Comparison of ENCODE assay signal across 8 cellular contexts in the genomic region with DNA sequence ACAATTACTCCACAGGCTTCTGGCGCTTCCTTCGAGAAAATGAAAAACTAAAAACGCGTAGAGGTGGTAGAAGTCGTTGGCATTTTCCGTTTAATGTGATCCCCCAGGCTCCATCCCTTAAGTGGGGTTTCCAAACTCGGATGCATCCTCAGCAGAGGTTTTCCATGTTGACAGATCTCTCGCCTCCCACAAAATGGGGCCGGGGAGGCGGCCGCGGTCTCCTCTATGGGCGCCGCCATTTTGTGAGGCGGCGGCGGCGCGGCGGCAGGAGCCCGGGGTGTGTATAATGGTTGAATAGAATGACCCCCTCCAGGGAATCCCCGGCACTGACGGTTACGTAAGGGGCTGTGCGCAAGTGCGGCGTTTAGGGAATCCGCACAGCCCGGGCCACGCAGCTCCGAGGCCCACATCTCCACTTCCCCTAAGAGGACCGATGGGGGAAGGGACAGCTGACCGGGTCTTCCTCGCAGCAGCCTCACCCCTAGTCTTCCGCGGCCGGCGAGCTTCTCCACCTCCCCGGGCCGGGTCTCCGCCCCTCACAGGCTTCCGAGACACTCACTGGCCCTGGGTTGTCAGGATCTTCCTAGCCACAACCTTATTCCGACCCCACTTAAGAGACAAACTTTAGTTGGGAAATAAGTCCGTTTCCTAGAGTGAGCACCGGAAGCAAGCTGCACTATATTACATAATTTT. TPM values are rescaled to one million over a fixed set of nuclear protein-coding genes. Genes with fewer than 3 reads are reported as not detected.
DNase-seq lines count a peak whose midpoint lies in the region; ATAC-seq and TF ChIP-seq lines count a peak whose summit lies in the region.

No MANE protein-coding gene starts in this region.

- no peaks in the 10 kb centered on the region for H3K36me3 ChIP-seq in CD4-positive, CD25-positive, alpha-beta regulatory T cell (ENCODE audit: control insufficient read depth, insufficient read depth, low read length)
- H3K36me3 ChIP-seq in liver (ENCODE audit: control insufficient read depth in 4 of 4, insufficient read depth in 3 of 4, low read depth in 1 of 4, low read length in 3 of 4) = no peaks in the 10 kb centered on the region

- WGBS in liver = under 1% methylated on average over 45 of the region's 45 CpGs

- peaks cover 2% of the 10 kb centered on the region for H3K36me3 Mint-ChIP-seq in CD4-positive, CD25-positive, alpha-beta regulatory T cell

- peak overlapping the region; percentile 91 to 98 for H3K9ac ChIP-seq in liver (ENCODE audit: low read depth in 1 of 2, low read length in 2 of 2)

- ATAC-seq in CD4-positive, CD25-positive, alpha-beta regulatory T cell (ENCODE audit: low read depth in 2 of 2) = peak; percentile 33 to 35
- peak; percentile 47 for ATAC-seq in GM19438 (IDR thresholded peaks at IDR 0.05; ENCODE audit: low read depth, unreplicated experiment)
- peak; percentile 46 for ATAC-seq in HG03571 (IDR thresholded peaks at IDR 0.05; ENCODE audit: unreplicated experiment)

- no peak for TF ChIP-seq CTCF in liver (IDR thresholded peaks at IDR 0.05; ENCODE audit: low read depth, low read length, missing input control)

- TF ChIP-seq RAD21 in liver (IDR thresholded peaks at IDR 0.05) = peak; percentile 7 to 17

- H3K9me3 Mint-ChIP-seq in CD4-positive, CD25-positive, alpha-beta regulatory T cell = no peaks in the 10 kb centered on the region

- no peaks in the 10 kb centered on the region for H3K27me3 ChIP-seq in CD4-positive, CD25-positive, alpha-beta regulatory T cell (ENCODE audit: control insufficient read depth, insufficient read depth, low read length)
- H3K27me3 ChIP-seq in liver (ENCODE audit: control insufficient read depth in 4 of 4, insufficient read depth in 4 of 4, low read length in 3 of 4) = no peaks in the 10 kb centered on the region

- no peaks in the 10 kb centered on the region for H3K9me3 ChIP-seq in CD4-positive, CD25-positive, alpha-beta regulatory T cell (ENCODE audit: control insufficient read depth in 2 of 2, low read length in 2 of 2)
- no peaks in the 10 kb centered on the region for H3K9me3 ChIP-seq in liver (ENCODE audit: control insufficient read depth in 4 of 4, low read length in 3 of 4)

- H3K27ac Mint-ChIP-seq in CD4-positive, CD25-positive, alpha-beta regulatory T cell = peak overlapping the region; percentile 84 to 99 (median 99)

- peaks cover 9 to 39% (median 30%) of the 10 kb centered on the region in 4 donors for H3K4me1 Mint-ChIP-seq in CD4-positive, CD25-positive, alpha-beta regulatory T cell

- peak overlapping the region; percentile 90 to 100 (median 98) for H3K4me3 Mint-ChIP-seq in CD4-positive, CD25-positive, alpha-beta regulatory T cell

- peak; percentile 84 to 92 (median 85) for DNase-seq in CD4-positive, CD25-positive, alpha-beta regulatory T cell
- DNase-seq in NCI-H774 (lab: John Stamatoyannopoulos, UW) (peak; percentile 95), dermis microvascular lymphatic vessel endothelial cell (ENCODE audit: low read depth in 2 of 2) (peak; percentile 95 to 97)
- DNase-seq in activated CD4-positive, alpha-beta T cell treated with anti-CD3 and anti-CD28 coated beads, Interleukin-2, amount 50 U/mL, for 48 hours = peak; percentile 85 to 89
- peak; percentile 85 for DNase-seq in stimulated activated CD4-positive, alpha-beta T cell treated with anti-CD3 and anti-CD28 coated beads, Interleukin-4, amount 100 ng/mL, for 1 hour

- peak overlapping the region; percentile 99 for H3K4me3 ChIP-seq in CD4-positive, CD25-positive, alpha-beta regulatory T cell (ENCODE audit: low read depth, low read length)
- H3K4me3 ChIP-seq in liver (ENCODE audit: low read depth in 1 of 3, low read length in 3 of 3) = peak overlapping the region; percentile 91 to 97 (median 95)

- H3K27me3 Mint-ChIP-seq in CD4-positive, CD25-positive, alpha-beta regulatory T cell = no peaks in the 10 kb centered on the region

- peaks cover 46% of the 10 kb centered on the region for H3K4me1 ChIP-seq in CD4-positive, CD25-positive, alpha-beta regulatory T cell (ENCODE audit: control insufficient read depth, insufficient read depth, low read length, poor library complexity, severe bottlenecking)
- H3K4me1 ChIP-seq in liver (ENCODE audit: control insufficient read depth in 4 of 4, insufficient read depth in 4 of 4, low read length in 3 of 4) = peaks cover 3 to 41% (median 20%) of the 10 kb centered on the region in 4 donors

- H3K27ac ChIP-seq in CD4-positive, CD25-positive, alpha-beta regulatory T cell (ENCODE audit: insufficient read depth, low read length, poor library complexity, severe bottlenecking) = peak overlapping the region; percentile 99
- H3K27ac ChIP-seq in liver (ENCODE audit: low read depth in 1 of 2, low read length in 2 of 2) = peak overlapping the region; percentile 94 to 98

TF ChIP-seq in liver, 16 proteins besides CTCF, POLR2A, EP300 and RAD21:
- TF ChIP-seq MAX (IDR thresholded peaks at IDR 0.05) = peak; percentile 88
- TF ChIP-seq YY1 (IDR thresholded peaks at IDR 0.05) = peak; percentile 100
- TF ChIP-seq EGR1 (IDR thresholded peaks at IDR 0.05; ENCODE audit: low read depth in 2 of 2) = peak; percentile 36 to 62
- TF ChIP-seq HNF4G (IDR thresholded peaks at IDR 0.05) = peak; percentile 45
- no peak for TF ChIP-seq NR2F2 (IDR thresholded peaks at IDR 0.05)
- TF ChIP-seq, protein P1, sequence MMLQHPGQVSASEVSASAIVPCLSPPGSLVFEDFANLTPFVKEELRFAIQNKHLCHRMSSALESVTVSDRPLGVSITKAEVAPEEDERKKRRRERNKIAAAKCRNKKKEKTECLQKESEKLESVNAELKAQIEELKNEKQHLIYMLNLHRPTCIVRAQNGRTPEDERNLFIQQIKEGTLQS (IDR thresholded peaks at IDR 0.05) = peak; percentile 64
- TF ChIP-seq FOXA2 (IDR thresholded peaks at IDR 0.05) = no peak
- peak in 1 of 2 donors; percentile 64 for TF ChIP-seq JUND (IDR thresholded peaks at IDR 0.05)
- peak; percentile 54 for TF ChIP-seq ZBTB33 (IDR thresholded peaks at IDR 0.05)
- TF ChIP-seq, protein P2, sequence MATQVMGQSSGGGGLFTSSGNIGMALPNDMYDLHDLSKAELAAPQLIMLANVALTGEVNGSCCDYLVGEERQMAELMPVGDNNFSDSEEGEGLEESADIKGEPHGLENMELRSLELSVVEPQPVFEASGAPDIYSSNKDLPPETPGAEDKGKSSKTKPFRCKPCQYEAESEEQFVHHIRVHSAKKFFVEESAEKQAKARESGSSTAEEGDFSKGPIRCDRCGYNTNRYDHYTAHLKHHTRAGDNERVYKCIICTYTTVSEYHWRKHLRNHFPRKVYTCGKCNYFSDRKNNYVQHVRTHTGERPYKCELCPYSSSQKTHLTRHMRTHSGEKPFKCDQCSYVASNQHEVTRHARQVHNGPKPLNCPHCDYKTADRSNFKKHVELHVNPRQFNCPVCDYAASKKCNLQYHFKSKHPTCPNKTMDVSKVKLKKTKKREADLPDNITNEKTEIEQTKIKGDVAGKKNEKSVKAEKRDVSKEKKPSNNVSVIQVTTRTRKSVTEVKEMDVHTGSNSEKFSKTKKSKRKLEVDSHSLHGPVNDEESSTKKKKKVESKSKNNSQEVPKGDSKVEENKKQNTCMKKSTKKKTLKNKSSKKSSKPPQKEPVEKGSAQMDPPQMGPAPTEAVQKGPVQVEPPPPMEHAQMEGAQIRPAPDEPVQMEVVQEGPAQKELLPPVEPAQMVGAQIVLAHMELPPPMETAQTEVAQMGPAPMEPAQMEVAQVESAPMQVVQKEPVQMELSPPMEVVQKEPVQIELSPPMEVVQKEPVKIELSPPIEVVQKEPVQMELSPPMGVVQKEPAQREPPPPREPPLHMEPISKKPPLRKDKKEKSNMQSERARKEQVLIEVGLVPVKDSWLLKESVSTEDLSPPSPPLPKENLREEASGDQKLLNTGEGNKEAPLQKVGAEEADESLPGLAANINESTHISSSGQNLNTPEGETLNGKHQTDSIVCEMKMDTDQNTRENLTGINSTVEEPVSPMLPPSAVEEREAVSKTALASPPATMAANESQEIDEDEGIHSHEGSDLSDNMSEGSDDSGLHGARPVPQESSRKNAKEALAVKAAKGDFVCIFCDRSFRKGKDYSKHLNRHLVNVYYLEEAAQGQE (IDR thresholded peaks at IDR 0.05) = peak; percentile 77
- TF ChIP-seq RXRA (IDR thresholded peaks at IDR 0.05) = peak; percentile 65 to 80
- TF ChIP-seq FOXA1 (IDR thresholded peaks at IDR 0.05) = peak; percentile 7
- TF ChIP-seq HNF4A (conservative IDR thresholded peaks at IDR 0.05) = peak; percentile 33 to 43
- TF ChIP-seq SP1 (IDR thresholded peaks at IDR 0.05) = peak; percentile 72
- peak; percentile 33 to 63 for TF ChIP-seq GABPA (IDR thresholded peaks at IDR 0.05 in 1 of 2, conservative IDR thresholded peaks at IDR 0.05 in 1 of 2)
- TF ChIP-seq TAF1 (conservative IDR thresholded peaks at IDR 0.05) = peak; percentile 93

RNA-seq across cellular contexts. Expression of gene ARID2, which starts 2.1 kb away (rescaled TPM):
- total RNA-seq in CD4-positive, CD25-positive, alpha-beta regulatory T cell = 73.4 TPM
- polyA plus RNA-seq in CD4-positive, CD25-positive, alpha-beta regulatory T cell = 10 to 100 TPM in 3 of 4 donors, 1 to 10 TPM in 1; 9.2 to 15.1 (median 12.2) TPM
- 10.8 and 17.3 TPM in 2 replicates for total RNA-seq in dermis microvascular lymphatic vessel endothelial cell
- total RNA-seq in liver = 10 to 100 TPM; 16.7 to 17.8 TPM
- 1 to 10 TPM; 1.8 to 9.8 TPM for polyA plus RNA-seq in liver

Comparison
In these comparisons a context has a peak if more than half of its experiments do, and no peak if none do; other contexts are left out.
1. Peak in every context shown above with its lines: DNase-seq, ATAC-seq, H3K4me3 ChIP-seq and H3K27ac ChIP-seq.